In the genomic region with DNA sequence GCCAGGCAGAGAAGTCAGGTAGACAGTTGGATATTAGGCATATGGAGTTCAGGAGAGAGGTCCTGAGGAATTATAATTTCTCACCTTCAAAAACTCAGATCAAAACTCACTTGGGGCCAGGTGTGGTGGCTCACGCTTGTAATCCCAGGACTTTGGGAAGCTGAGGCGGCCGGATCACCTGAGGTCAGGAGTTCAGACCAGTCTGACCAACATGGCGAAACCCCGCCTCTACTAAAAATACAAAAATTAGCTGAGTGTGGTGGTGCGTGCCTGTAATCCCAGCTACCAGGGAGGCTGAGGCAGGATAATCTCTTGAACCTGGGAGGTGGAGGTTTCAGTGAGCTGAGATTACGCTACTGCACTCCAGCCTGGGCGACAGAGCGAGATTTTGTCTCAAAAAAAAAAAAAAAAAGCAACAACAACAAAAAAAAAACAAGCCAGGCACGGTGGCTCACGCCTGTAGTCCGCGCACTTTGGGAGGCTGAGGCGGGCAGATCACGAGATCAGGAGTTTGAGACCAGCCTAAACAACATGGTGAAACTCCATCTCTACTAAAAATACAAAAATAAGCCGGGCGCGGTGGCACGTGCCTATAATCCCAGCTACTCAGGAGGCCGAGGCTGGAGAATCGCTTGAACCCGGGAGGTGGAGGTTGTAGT, we compare ENCODE assay signal across 1 cellular context.
TF ChIP-seq lines count a peak whose summit lies in the region.

No MANE protein-coding gene starts in this region.

TF ChIP-seq in HepG2, 621 proteins besides CTCF, POLR2A, EP300 and RAD21:
- 0 out of 2 replicates have a peak, but pooled peaks have one; percentile 34 for TF ChIP-seq RBFOX2 (IDR thresholded peaks at IDR 0.05; ENCODE audit: low read depth, low read length)
